Comparison of ENCODE assay signal across 9 cellular contexts in genomic region chr17:44708401-44709263, GRCh38. TPM values are rescaled to one million over a fixed set of nuclear protein-coding genes. Genes with fewer than 3 reads are reported as not detected.
DNase-seq lines count a peak whose midpoint lies in the region; ATAC-seq and TF ChIP-seq lines count a peak whose summit lies in the region.
"Had no signal": no experiment of that assay in that cellular context is flagged by ENCODE, and none has a peak within 500 bp of the region (broad histone marks: within the 10 kb centered on the region; RNA-seq: fewer than 3 reads in every experiment).

TSS of gene DBF4B (plus strand) at chr17:44708665. CDS start at chr17:44708821, 156 bp downstream.

- no peak for TF ChIP-seq CTCF in right atrium auricular region (IDR thresholded peaks at IDR 0.05)
- no peak for TF ChIP-seq CTCF in prostate gland (IDR thresholded peaks at IDR 0.05)
- TF ChIP-seq CTCF in upper lobe of right lung (IDR thresholded peaks at IDR 0.05), result no peak

- H3K27ac Mint-ChIP-seq in T-helper 17 cell, result no peak within 1 kb of the TSS
- H3K27ac Mint-ChIP-seq: T-helper 1 cell treated with Interleukin-12 subunit alpha and Interleukin-12 subunit beta and Interleukin-4 antibody, amounts not matched to agents 30 μg/mL and 1 μg/mL, for 36 hours had no signal

- no peak within 1 kb of the TSS for H3K4me3 Mint-ChIP-seq in T-helper 17 cell
- H3K4me3 Mint-ChIP-seq: T-helper 1 cell treated with Interleukin-12 subunit alpha and Interleukin-12 subunit beta and Interleukin-4 antibody, amounts not matched to agents 30 μg/mL and 1 μg/mL, for 36 hours had no signal

- ATAC-seq in GM21737 (IDR thresholded peaks at IDR 0.05; ENCODE audit: unreplicated experiment) (peak; percentile 69), T-helper 17 cell (peak; percentile 96), upper lobe of right lung (peak; percentile 98)

- no peaks in the 10 kb centered on the region for H3K9me3 ChIP-seq in T-helper 17 cell (ENCODE audit: control insufficient read depth, low read length, poor library complexity, severe bottlenecking)
- no peaks in the 10 kb centered on the region for H3K9me3 ChIP-seq in right atrium auricular region
- no peaks in the 10 kb centered on the region for H3K9me3 ChIP-seq in prostate gland
- no peaks in the 10 kb centered on the region for H3K9me3 ChIP-seq in upper lobe of right lung

- H3K4me3 ChIP-seq in right atrium auricular region (peak within 1 kb of the TSS; percentile 77 to 90), prostate gland (peak within 1 kb of the TSS; percentile 54 to 68), upper lobe of right lung (peak within 1 kb of the TSS; percentile 87)

- H3K27me3 Mint-ChIP-seq in T-helper 17 cell, result peaks cover 10% of the 10 kb centered on the region

- intact Hi-C loops in prostate gland (cut with DNase I), result no loop called here
- intact Hi-C loops in upper lobe of right lung (cut with DNase I), result no loop called here

- peaks cover 2% of the 10 kb centered on the region for H3K36me3 Mint-ChIP-seq in T-helper 17 cell (ENCODE audit: low read depth)

- H3K4me1 ChIP-seq in right atrium auricular region, result peaks cover 0 to 14% of the 10 kb centered on the region in 2 donors
- H3K4me1 ChIP-seq in prostate gland (replicated peaks), result no peaks in the 10 kb centered on the region
- H3K4me1 ChIP-seq in upper lobe of right lung, result peaks cover 9% of the 10 kb centered on the region

- H3K27me3 ChIP-seq in right atrium auricular region, result no peaks in the 10 kb centered on the region
- no peaks in the 10 kb centered on the region for H3K27me3 ChIP-seq in prostate gland (replicated peaks; ENCODE audit: insufficient read depth)
- peaks cover 4% of the 10 kb centered on the region for H3K27me3 ChIP-seq in upper lobe of right lung

- WGBS in prostate gland, result under 1% methylated on average over 52 of the region's 52 CpGs

- H3K27ac ChIP-seq in right atrium auricular region (peak within 1 kb of the TSS; percentile 78 to 80), prostate gland (peak within 1 kb of the TSS; percentile 65 to 76), upper lobe of right lung (peak within 1 kb of the TSS; percentile 78)

- DNase-seq in C1 segment of cervical spinal cord (lab: John Stamatoyannopoulos, UW) (peak in 13 of 14 donors; percentile 21 to 82 (median 72)), NCI-H1694 treated with DMSO at 0.1 percent for 48 hours (lab: John Stamatoyannopoulos, UW) (peak; percentile 90), T-helper 17 cell (peak; percentile 60 to 74 (median 67)), amygdala (lab: John Stamatoyannopoulos, UW) (peak in 55 of 56 donors; percentile 22 to 88 (median 63)), right atrium auricular region (ENCODE audit: low spot score) (peak; percentile 76), prostate gland (ENCODE audit: low spot score) (peak; percentile 81), upper lobe of right lung (peak; percentile 81)

- peaks cover 2% of the 10 kb centered on the region for H3K4me1 Mint-ChIP-seq in T-helper 17 cell

- TF ChIP-seq POLR2A in prostate gland (IDR thresholded peaks at IDR 0.05), result peak; percentile 11

- H3K36me3 ChIP-seq in right atrium auricular region (no peaks in the 10 kb centered on the region), prostate gland (no peaks in the 10 kb centered on the region), upper lobe of right lung (no peaks in the 10 kb centered on the region)

RNA-seq across cellular contexts. Expression of gene DBF4B, which starts in this region (rescaled TPM):
- 1 to 10 TPM; 2.2 to 3.8 TPM for total RNA-seq in T-helper 17 cell
- total RNA-seq in right atrium auricular region, result 1 to 10 TPM; 2.3 to 4.4 TPM
- 10 to 100 TPM in 1 of 2 donors, 1 to 10 TPM in 1; 5.3 to 20.1 TPM for total RNA-seq in prostate gland
- total RNA-seq in upper lobe of right lung, result 4.5 TPM

Comparison
In these comparisons a context has a peak if more than half of its experiments do, and no peak if none do; other contexts are left out.
1. Peak in every context shown above with its lines: DNase-seq, ATAC-seq, H3K4me3 ChIP-seq and H3K27ac ChIP-seq.